Comparison of ENCODE assay signal across 34 cellular contexts in genomic region chr16:82720414-82720813, GRCh38.
"Had no signal": no experiment of that assay in that cellular context is flagged by ENCODE, and none has a peak within 500 bp of the region (broad histone marks: within the 10 kb centered on the region; RNA-seq: fewer than 3 reads in every experiment).

No MANE protein-coding gene starts in this region.

- H3K9me3 ChIP-seq: MG63 had no signal

- H3K27me3 ChIP-seq: MG63 had no signal

- H3K36me3 ChIP-seq: MG63 had no signal

- H3K4me3 ChIP-seq: MG63 had no signal

- H3K4me2 ChIP-seq: KMS-11 had no signal

- DNase-seq: Karpas-422, Kasumi-1, MG63, MM.1S, MV-4-11, NCI-H1048, NCI-H1092, NCI-H1092 treated with DMSO at 0.1 percent for 48 hours, NCI-H1105, NCI-H1105 treated with DMSO at 0.1 percent for 48 hours, NCI-H1417, NCI-H1417 treated with DMSO at 0.1 percent for 48 hours, NCI-H1436, NCI-H1436 treated with DMSO at 0.1 percent for 48 hours, NCI-H146, NCI-H1694, NCI-H1694 treated with DMSO at 0.1 percent for 48 hours, NCI-H187, NCI-H187 treated with DMSO at 0.1 percent for 48 hours, NCI-H1930, NCI-H2029, NCI-H2029 treated with DMSO at 0.1 percent for 48 hours, NCI-H2081, NCI-H2081 treated with DMSO at 0.1 percent for 48 hours, NCI-H2107, NCI-H2171, NCI-H2171 treated with DMSO at 0.1 percent for 48 hours, NCI-H2227 treated with DMSO at 0.1 percent for 48 hours, NCI-H226, NCI-H345, NCI-H446, NCI-H446 treated with DMSO at 0.1 percent for 48 hours, NCI-H510A had no signal

- H3K27ac ChIP-seq: KMS-11 had no signal
